14 cellular contexts compared by ENCODE assay signal in the genomic region with DNA sequence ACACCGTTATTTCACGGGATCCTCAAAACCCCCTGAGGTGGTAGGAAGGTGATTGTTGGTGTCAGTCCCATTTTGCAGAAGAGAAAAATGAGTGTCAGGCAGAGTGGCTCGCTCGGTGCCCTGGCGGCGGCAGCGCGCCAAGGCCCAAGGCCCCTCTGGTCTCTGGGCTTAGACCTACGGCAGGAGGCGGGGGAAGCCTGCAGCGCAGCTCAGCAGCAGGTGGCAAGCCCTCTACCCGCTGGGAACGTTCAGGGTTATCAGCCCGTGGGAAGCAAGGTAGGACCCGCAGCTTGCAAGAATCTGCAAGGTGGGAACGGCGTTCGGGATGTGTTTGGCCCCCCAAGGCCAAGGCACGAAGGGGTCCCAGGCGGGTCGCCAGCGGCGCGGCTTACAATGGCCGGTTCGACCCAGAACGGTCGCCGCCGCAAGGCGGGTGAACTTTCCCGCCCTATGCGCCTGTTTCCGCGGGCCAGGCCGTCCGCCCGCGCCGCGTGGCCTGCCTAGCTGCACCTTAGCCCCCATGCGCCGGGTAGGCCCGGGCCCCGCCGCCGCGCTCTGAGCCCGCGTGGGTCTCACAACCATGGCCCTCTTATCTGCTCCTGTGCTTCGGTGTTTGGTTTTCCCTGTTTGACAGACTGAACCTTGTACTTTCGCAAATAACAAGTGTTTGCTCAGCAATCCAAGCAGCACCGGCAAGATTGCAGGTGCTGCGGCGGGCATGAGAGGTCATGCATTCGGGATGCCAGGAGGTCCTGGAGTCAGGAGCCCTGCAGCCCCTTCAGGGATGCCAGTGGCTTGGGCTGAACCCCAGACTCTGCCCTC. TPM values are rescaled to one million over a fixed set of nuclear protein-coding genes. Genes with fewer than 3 reads are reported as not detected.
DNase-seq lines count a peak whose midpoint lies in the region; ATAC-seq, FAIRE-seq and TF ChIP-seq lines count a peak whose summit lies in the region.
"Had no signal": no experiment of that assay in that cellular context is flagged by ENCODE, and none has a peak within 500 bp of the region (broad histone marks: within the 10 kb centered on the region; RNA-seq: fewer than 3 reads in every experiment).

No MANE protein-coding gene starts in this region.

- WGBS in A549 (ENCODE audit: missing lambda C conversion rate): 90% methylated on average over 56 of the region's 56 CpGs

- H3K9ac ChIP-seq in duodenal mucosa (ENCODE audit: low read depth in 1 of 2, low read length in 2 of 2): peak overlapping the region; percentile 58 to 64
- H3K9ac ChIP-seq in mucosa of stomach (ENCODE audit: low read length): peak overlapping the region; percentile 27

- CTCF ChIA-PET in A549 (lab: Yijun Ruan, JAX): interaction anchor here (0.6 to 1.7 kb wide), 5 partner anchors 9 to 445 kb away, joined by 3 to 6 read pairs (median 3); a partner anchor contains a TSS

- POLR2A ChIA-PET in A549 (lab: Yijun Ruan, JAX): interaction anchor here (4.2 kb wide), 1 partner anchor 32 kb away, joined by 40 read pairs; no protein-coding TSS in a partner anchor

- H3K4me1 ChIP-seq in A549: peaks cover 43% of the 10 kb centered on the region
- peaks cover 34 to 41% of the 10 kb centered on the region in 2 donors for H3K4me1 ChIP-seq in duodenal mucosa (ENCODE audit: control insufficient read depth in 1 of 2, insufficient read depth in 2 of 2, low read length in 2 of 2)
- peaks cover 53% of the 10 kb centered on the region for H3K4me1 ChIP-seq in mucosa of stomach (ENCODE audit: control insufficient read depth, insufficient read depth, low read length)

- 0 out of 3 replicates have a peak overlapping the region, but pooled peaks have one; percentile 15 for H3K4me2 ChIP-seq in A549

- TF ChIP-seq EP300 in A549 (IDR thresholded peaks at IDR 0.05): no peak

- TF ChIP-seq RAD21 in A549 (conservative IDR thresholded peaks at IDR 0.05 in 1 of 2, IDR thresholded peaks at IDR 0.05 in 1 of 2): no peak

- FAIRE-seq in A549 (lab: Jason Lieb, UNC) (no peak), frontal cortex (lab: Jason Lieb, UNC) (no peak)

- no peak for TF ChIP-seq POLR2A in A549 (IDR thresholded peaks at IDR 0.05; ENCODE audit: low read length)

- peak overlapping the region in 1 of 2 experiments; percentile 26; a peak in 2 of 6 replicates for H3K27ac ChIP-seq in A549
- H3K27ac ChIP-seq in KOPT-K1 (ENCODE audit: low read depth, low read length, poor library complexity, severe bottlenecking): peak overlapping the region; percentile 66
- peak overlapping the region; percentile 32 for H3K27ac ChIP-seq in duodenal mucosa (ENCODE audit: low read depth, low read length)
- H3K27ac ChIP-seq: thoracic aorta had no signal

- ATAC-seq in A549 (no peak), GM19452 (IDR thresholded peaks at IDR 0.05; ENCODE audit: unreplicated experiment) (no peak), GM21825 (IDR thresholded peaks at IDR 0.05; ENCODE audit: unreplicated experiment) (no peak)

- TF ChIP-seq CTCF in A549 (IDR thresholded peaks at IDR 0.05): no peak

- no peaks in the 10 kb centered on the region for H3K9me3 ChIP-seq in A549
- H3K9me3 ChIP-seq in KOPT-K1 (ENCODE audit: insufficient read depth, low read length, poor library complexity, severe bottlenecking): peaks cover 6% of the 10 kb centered on the region
- no peaks in the 10 kb centered on the region for H3K9me3 ChIP-seq in duodenal mucosa (ENCODE audit: control insufficient read depth in 1 of 2, low read length in 2 of 2)
- H3K9me3 ChIP-seq in mucosa of stomach (ENCODE audit: control insufficient read depth, low read length): no peaks in the 10 kb centered on the region
- H3K9me3 ChIP-seq: thoracic aorta had no signal

- no peaks in the 10 kb centered on the region for H3K27me3 ChIP-seq in duodenal mucosa (ENCODE audit: control insufficient read depth in 1 of 2, insufficient read depth in 2 of 2, low read length in 2 of 2)
- H3K27me3 ChIP-seq in mucosa of stomach (ENCODE audit: control insufficient read depth, insufficient read depth, low read length): no peaks in the 10 kb centered on the region

- intact Hi-C loops in cardiac septum (cut with DNase I): no loop called here

- DNase-seq in A549 (ENCODE audit: low read depth in 1 of 2, low spot score in 1 of 2): no peak
- DNase-seq in cardiac septum (ENCODE audit: low spot score): no peak
- no peak for DNase-seq in frontal cortex (ENCODE audit: low spot score in 2 of 2)
- DNase-seq: NCI-H1436; NCI-H526 treated with DMSO at 0.1 percent for 48 hours; nucleus accumbens; SIG-M5; stimulated activated CD4-positive, alpha-beta T cell treated with anti-CD3 and anti-CD28 coated beads, Interleukin-12 subunit alpha, Interleukin-12 subunit beta, amount 100 ng/mL, for 4 hours had no signal

- H3K4me3 ChIP-seq in A549: no peak overlapping the region
- H3K4me3 ChIP-seq in duodenal mucosa (ENCODE audit: low read depth in 1 of 2, low read length in 2 of 2): peak overlapping the region; percentile 41 to 56
- no peak overlapping the region for H3K4me3 ChIP-seq in mucosa of stomach (ENCODE audit: low read length)
- H3K4me3 ChIP-seq: thoracic aorta had no signal

- H3K36me3 ChIP-seq in KOPT-K1 (ENCODE audit: insufficient read depth, low read length): no peaks in the 10 kb centered on the region
- no peaks in the 10 kb centered on the region for H3K36me3 ChIP-seq in duodenal mucosa (ENCODE audit: control insufficient read depth in 1 of 2, insufficient read depth in 2 of 2, low read length in 2 of 2)
- H3K36me3 ChIP-seq in mucosa of stomach (ENCODE audit: control insufficient read depth, insufficient read depth, low read length): no peaks in the 10 kb centered on the region
- H3K36me3 ChIP-seq: thoracic aorta had no signal

TF ChIP-seq in A549, 52 proteins besides CTCF, POLR2A, EP300 and RAD21:
- no peak for TF ChIP-seq CBX2 (IDR thresholded peaks at IDR 0.05; ENCODE audit: borderline replicate concordance, low read depth)
- no peak for TF ChIP-seq HOXB5 (CRISPR knock-in tag; IDR thresholded peaks at IDR 0.05)
- no peak for TF ChIP-seq CHD2 (IDR thresholded peaks at IDR 0.05; ENCODE audit: low read length, partially characterized antibody)
- no peak for TF ChIP-seq MYC (IDR thresholded peaks at IDR 0.05; ENCODE audit: borderline replicate concordance, low read length)
- TF ChIP-seq SREBF2 (IDR thresholded peaks at IDR 0.05): no peak
- no peak for TF ChIP-seq ZNF302 (CRISPR knock-in tag; IDR thresholded peaks at IDR 0.05)
- TF ChIP-seq FOSL2 (IDR thresholded peaks at IDR 0.05): no peak
- TF ChIP-seq FOSL2 (CRISPR knock-in tag; IDR thresholded peaks at IDR 0.05): no peak
- no peak for TF ChIP-seq HOXA7 (CRISPR knock-in tag; IDR thresholded peaks at IDR 0.05)
- no peak for TF ChIP-seq MAZ (IDR thresholded peaks at IDR 0.05; ENCODE audit: borderline replicate concordance, low read depth, low read length)
- no peak for TF ChIP-seq EHMT2 (IDR thresholded peaks at IDR 0.05; ENCODE audit: low read depth)
- TF ChIP-seq, protein P1, sequence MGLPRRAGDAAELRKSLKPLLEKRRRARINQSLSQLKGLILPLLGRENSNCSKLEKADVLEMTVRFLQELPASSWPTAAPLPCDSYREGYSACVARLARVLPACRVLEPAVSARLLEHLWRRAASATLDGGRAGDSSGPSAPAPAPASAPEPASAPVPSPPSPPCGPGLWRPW (IDR thresholded peaks at IDR 0.05): no peak
- TF ChIP-seq BHLHE40 (IDR thresholded peaks at IDR 0.05; ENCODE audit: low read depth, low read length): no peak

RNA-seq across cellular contexts. Expression of a gene that starts 39.7 kb away (rescaled TPM):
- polyA plus RNA-seq in A549 (2011; rRNA removed): 130 and 170 TPM in 2 replicates
- polyA plus RNA-seq in A549 (2012; cell fraction: cytosol; rRNA removed): 39.2 and 43.3 TPM in 2 replicates
- 258 and 267 TPM in 2 replicates for polyA plus RNA-seq in A549 (2012; cell fraction: nucleus; rRNA removed)
- 39.7 to 51.3 TPM (median 45.1 TPM) in 3 replicates for polyA plus RNA-seq in A549 (2017; fragmentation: RNase III; extraction: RNeasy Plus Mini Kit Qiagen cat#74134 plus additional on column Dnase treatment)
- 111 and 159 TPM in 2 replicates for polyA minus RNA-seq in A549 (2011; rRNA and poly(A)+ RNA removed)
- total RNA-seq in cardiac septum: 41.7 TPM
- 64.4 TPM for total RNA-seq in frontal cortex

Comparison
In these comparisons a context has a peak if more than half of its experiments do, and no peak if none do; other contexts are left out.
1. H3K4me3 ChIP-seq: peak in duodenal mucosa (2 of 2); none in A549 (single experiment) and mucosa of stomach (single experiment).